Comparison of ENCODE assay signal across 19 cellular contexts in genomic region chr7:55587687-55588378, GRCh38. TPM values are rescaled to one million over a fixed set of nuclear protein-coding genes. Genes with fewer than 3 reads are reported as not detected.
DNase-seq lines count a peak whose midpoint lies in the region; ATAC-seq and TF ChIP-seq lines count a peak whose summit lies in the region.
"Had no signal": no experiment of that assay in that cellular context is flagged by ENCODE, and none has a peak within 500 bp of the region (broad histone marks: within the 10 kb centered on the region; RNA-seq: fewer than 3 reads in every experiment).

No MANE protein-coding gene starts in this region.

- 86% methylated on average over 1 of the region's 8 CpGs; no CpG with 5 or more reads in 1 of the 2 experiments for WGBS in IMR-90 (ENCODE audit: extremely low coverage in 2 of 2, insufficient read length in 1 of 2), 2 experiments

- H3K27me3 ChIP-seq in IMR-90 (ENCODE audit: control insufficient read depth, insufficient read depth, low read length) (peaks cover 16% of the 10 kb centered on the region), left ventricle myocardium inferior (ENCODE audit: low read depth) (no peaks in the 10 kb centered on the region)
- H3K27me3 ChIP-seq: SJSA1 had no signal

- no peak overlapping the region for H3K14ac ChIP-seq in IMR-90 (replicated peaks; ENCODE audit: low read depth, low read length)

- H3K56ac ChIP-seq in IMR-90 (ENCODE audit: extremely low read depth, insufficient read depth, low read length), result no peak overlapping the region

- POLR2A ChIA-PET in IMR-90 (lab: Charles Lee; ENCODE audit: unreplicated experiment), result no interaction called here

- intact Hi-C loops in activated CD4-positive, alpha-beta T cell treated with anti-CD3 and anti-CD28 coated beads, Interleukin-2, amount 10 ng/mL, durations not matched to agents 24 days and 14 days (cut with micrococcal nuclease), result no loop called here
- intact Hi-C loops in IMR-90 (cut with micrococcal nuclease), result no loop called here
- intact Hi-C loops in left ventricle myocardium inferior (cut with micrococcal nuclease), result no loop called here

- no peak overlapping the region for H2BK5ac ChIP-seq in IMR-90 (ENCODE audit: low read depth, low read length, poor library complexity, severe bottlenecking)

- H3K9me1 ChIP-seq in IMR-90 (ENCODE audit: insufficient read depth, low read length), result peaks cover 7% of the 10 kb centered on the region

- no peak for TF ChIP-seq RAD21 in IMR-90 (IDR thresholded peaks at IDR 0.05; ENCODE audit: low read length)

- DNase-seq in activated CD4-positive, alpha-beta T cell treated with anti-CD3 and anti-CD28 coated beads, Interleukin-2, amount 10 ng/mL, durations not matched to agents 24 days and 14 days, result peak; percentile 53
- no peak for DNase-seq in activated CD4-positive, alpha-beta T cell treated with anti-CD3 and anti-CD28 coated beads, Interleukin-2, amount 50 U/mL, for 48 hours
- DNase-seq in IMR-90 (no peak), chondrocyte (ENCODE audit: low spot score) (peak; percentile 64), NCI-H2171 treated with DMSO at 0.1 percent for 48 hours (lab: John Stamatoyannopoulos, UW) (no peak), left ventricle myocardium inferior (no peak), hippocampal formation (lab: John Stamatoyannopoulos, UW) (no peak)
- DNase-seq: Calu3; CD4-positive, alpha-beta memory T cell; EL; KBM-7; NCI-H1105 treated with DMSO at 0.1 percent for 48 hours; NCI-H1694; NCI-H2081 treated with DMSO at 0.1 percent for 48 hours; NCI-H510A treated with DMSO at 0.1 percent for 48 hours; PC-9 had no signal

- TF ChIP-seq POLR2A in IMR-90 (IDR thresholded peaks at IDR 0.05; ENCODE audit: low read depth, low read length), result no peak

- peaks cover 16% of the 10 kb centered on the region for H3K4me1 Mint-ChIP-seq in activated CD4-positive, alpha-beta T cell treated with anti-CD3 and anti-CD28 coated beads, Interleukin-2, amount 10 ng/mL, durations not matched to agents 24 days and 14 days
- H3K4me1 Mint-ChIP-seq in chondrocyte (ENCODE audit: low read depth), result no peaks in the 10 kb centered on the region
- H3K4me1 Mint-ChIP-seq in stimulated activated memory B cell treated with anti-CD40 and anti-IgM and Interleukin-4, amounts not matched to agents 10 μg/mL and 1 μg/mL and 100 μg/mL, for 72 hours, result peaks cover 59% of the 10 kb centered on the region

- no peak overlapping the region for H4K91ac ChIP-seq in IMR-90 (ENCODE audit: insufficient read depth, low read depth, low read length)

- CTCF ChIA-PET in IMR-90 (lab: Yijun Ruan, JAX), result no interaction called here

- peak overlapping the region; percentile 18 for H2AFZ ChIP-seq in IMR-90 (replicated peaks; ENCODE audit: low read length, poor library complexity)
- H2AFZ ChIP-seq: PC-9 had no signal

- no peak overlapping the region for H2AK5ac ChIP-seq in IMR-90 (ENCODE audit: low read depth, low read length)

- no peak overlapping the region for H3K4me3 Mint-ChIP-seq in activated CD4-positive, alpha-beta T cell treated with anti-CD3 and anti-CD28 coated beads, Interleukin-2, amount 10 ng/mL, durations not matched to agents 24 days and 14 days
- no peak overlapping the region for H3K4me3 Mint-ChIP-seq in chondrocyte (ENCODE audit: unreplicated experiment)
- H3K4me3 Mint-ChIP-seq in stimulated activated memory B cell treated with anti-CD40 and anti-IgM and Interleukin-4, amounts not matched to agents 10 μg/mL and 1 μg/mL and 100 μg/mL, for 72 hours, result no peak overlapping the region

- H2BK15ac ChIP-seq in IMR-90 (ENCODE audit: low read depth, low read length), result no peak overlapping the region

- H3K9me3 Mint-ChIP-seq in activated CD4-positive, alpha-beta T cell treated with anti-CD3 and anti-CD28 coated beads, Interleukin-2, amount 10 ng/mL, durations not matched to agents 24 days and 14 days, result no peaks in the 10 kb centered on the region
- H3K9me3 Mint-ChIP-seq in chondrocyte (ENCODE audit: low read depth), result no peaks in the 10 kb centered on the region
- H3K9me3 Mint-ChIP-seq in stimulated activated memory B cell treated with anti-CD40 and anti-IgM and Interleukin-4, amounts not matched to agents 10 μg/mL and 1 μg/mL and 100 μg/mL, for 72 hours, result no peaks in the 10 kb centered on the region

- no peaks in the 10 kb centered on the region for H3K9me3 ChIP-seq in IMR-90 (ENCODE audit: control insufficient read depth, insufficient read depth, low read length)
- H3K9me3 ChIP-seq in left ventricle myocardium inferior (replicated peaks), result no peaks in the 10 kb centered on the region
- H3K9me3 ChIP-seq: SJSA1 had no signal

- H3K9ac ChIP-seq in IMR-90 (ENCODE audit: low read depth, low read length), result no peak overlapping the region

- no peaks in the 10 kb centered on the region for H3K36me3 ChIP-seq in IMR-90 (ENCODE audit: control insufficient read depth, insufficient read depth, low read length)
- no peaks in the 10 kb centered on the region for H3K36me3 ChIP-seq in left ventricle myocardium inferior
- H3K36me3 ChIP-seq: SJSA1 had no signal

- no peak overlapping the region for H2BK120ac ChIP-seq in IMR-90 (ENCODE audit: low read depth, low read length)

- H3K4me3 ChIP-seq in IMR-90 (ENCODE audit: insufficient read depth, low read depth, low read length) (no peak overlapping the region), left ventricle myocardium inferior (no peak overlapping the region)
- H3K4me3 ChIP-seq: PC-9, SJSA1 had no signal

- no peaks in the 10 kb centered on the region for H4K20me1 ChIP-seq in IMR-90 (ENCODE audit: insufficient read depth, low read length)

- H3K4me1 ChIP-seq in IMR-90 (ENCODE audit: control insufficient read depth, insufficient read depth, low read length) (no peaks in the 10 kb centered on the region), left ventricle myocardium inferior (peaks cover 1% of the 10 kb centered on the region)
- H3K4me1 ChIP-seq: SJSA1 had no signal

- no TSS peak for BruUV-seq in IMR-90 (replicated peaks; lab: Mats Ljungman, UMichigan)

- H3K4me2 ChIP-seq in IMR-90 (ENCODE audit: low read depth, low read length), result no peak overlapping the region
- H3K4me2 ChIP-seq: PC-9 had no signal

- dilution Hi-C loops in IMR-90 (cut with HindIII; ENCODE audit: low sequenced_read_pairs, unreplicated experiment), result no loop called here

- no peaks in the 10 kb centered on the region for H3K27me3 Mint-ChIP-seq in activated CD4-positive, alpha-beta T cell treated with anti-CD3 and anti-CD28 coated beads, Interleukin-2, amount 10 ng/mL, durations not matched to agents 24 days and 14 days
- H3K27me3 Mint-ChIP-seq in chondrocyte (ENCODE audit: low read depth), result peaks cover 27% of the 10 kb centered on the region
- H3K27me3 Mint-ChIP-seq in stimulated activated memory B cell treated with anti-CD40 and anti-IgM and Interleukin-4, amounts not matched to agents 10 μg/mL and 1 μg/mL and 100 μg/mL, for 72 hours, result no peaks in the 10 kb centered on the region

- no peak overlapping the region for H3K23ac ChIP-seq in IMR-90 (ENCODE audit: low read depth, low read length)

- H2BK20ac ChIP-seq in IMR-90 (ENCODE audit: low read depth, low read length), result no peak overlapping the region

- TF ChIP-seq CTCF in IMR-90 (conservative IDR thresholded peaks at IDR 0.05; ENCODE audit: low read depth, low read length) (no peak), chondrocyte (IDR thresholded peaks at IDR 0.05) (no peak), left ventricle myocardium inferior (IDR thresholded peaks at IDR 0.05; ENCODE audit: borderline replicate concordance) (no peak)

- H3K27ac ChIP-seq in IMR-90 (ENCODE audit: insufficient read depth, low read length) (no peak overlapping the region), left ventricle myocardium inferior (replicated peaks) (no peak overlapping the region)
- H3K27ac ChIP-seq: 22Rv1, PC-9, SJSA1 had no signal

- H3K36me3 Mint-ChIP-seq in activated CD4-positive, alpha-beta T cell treated with anti-CD3 and anti-CD28 coated beads, Interleukin-2, amount 10 ng/mL, durations not matched to agents 24 days and 14 days (ENCODE audit: low read depth), result no peaks in the 10 kb centered on the region
- no peaks in the 10 kb centered on the region for H3K36me3 Mint-ChIP-seq in chondrocyte (ENCODE audit: low read depth)
- H3K36me3 Mint-ChIP-seq in stimulated activated memory B cell treated with anti-CD40 and anti-IgM and Interleukin-4, amounts not matched to agents 10 μg/mL and 1 μg/mL and 100 μg/mL, for 72 hours, result no peaks in the 10 kb centered on the region
- H3K36me3 Mint-ChIP-seq: CD4-positive, alpha-beta memory T cell had no signal

- no peak for ATAC-seq in IMR-90 (ENCODE audit: low read depth)
- ATAC-seq in stimulated activated memory B cell treated with anti-CD40 and anti-IgM and Interleukin-4, amounts not matched to agents 10 μg/mL and 1 μg/mL and 100 μg/mL, for 72 hours, result no peak

- H4K8ac ChIP-seq in IMR-90 (ENCODE audit: low read depth in 2 of 2, low read length in 2 of 2), result no peak overlapping the region

- in situ Hi-C loops in IMR-90 (cut with MboI; ENCODE audit: low sequenced_read_pairs), result no loop called here

- H3K79me1 ChIP-seq in IMR-90 (ENCODE audit: low read depth in 1 of 2, low read length in 2 of 2), result no peaks in the 10 kb centered on the region

- H4K5ac ChIP-seq in IMR-90 (ENCODE audit: low read depth, low read length), result no peak overlapping the region

- no peak overlapping the region for H2AK9ac ChIP-seq in IMR-90 (replicated peaks; ENCODE audit: low read depth, low read length, poor library complexity)

- H3K18ac ChIP-seq in IMR-90 (ENCODE audit: low read depth, low read length), result no peak overlapping the region

- no peak overlapping the region for H3K4ac ChIP-seq in IMR-90 (ENCODE audit: low read depth, low read length)

- H3K27ac Mint-ChIP-seq in activated CD4-positive, alpha-beta T cell treated with anti-CD3 and anti-CD28 coated beads, Interleukin-2, amount 10 ng/mL, durations not matched to agents 24 days and 14 days, result no peak overlapping the region
- H3K27ac Mint-ChIP-seq in chondrocyte (ENCODE audit: unreplicated experiment), result no peak overlapping the region
- H3K27ac Mint-ChIP-seq in stimulated activated memory B cell treated with anti-CD40 and anti-IgM and Interleukin-4, amounts not matched to agents 10 μg/mL and 1 μg/mL and 100 μg/mL, for 72 hours, result peak overlapping the region; percentile 34

RNA-seq across cellular contexts. Expression of gene VOPP1, which starts 15.5 kb away (rescaled TPM):
- 87.4 and 90.6 TPM in 2 replicates for total RNA-seq in activated CD4-positive, alpha-beta T cell treated with anti-CD3 and anti-CD28 coated beads, Interleukin-2, amount 10 ng/mL, durations not matched to agents 24 days and 14 days
- 94.5 and 94.7 TPM in 2 replicates for total RNA-seq in IMR-90 (2012; rRNA removed)
- 54.5 and 60.2 TPM in 2 replicates for polyA plus RNA-seq in IMR-90 (2012; rRNA removed)
- polyA plus RNA-seq in IMR-90 (2012; cell fraction: cytosol; rRNA removed), result 39.0 and 52.2 TPM in 2 replicates
- polyA plus RNA-seq in IMR-90 (2012; cell fraction: nucleus; rRNA removed; ENCODE audit: low replicate concordance), result 26.0 and 27.4 TPM in 2 replicates
- total RNA-seq in chondrocyte, result 69.2 to 78.5 TPM (median 71.6 TPM) in 3 replicates
- total RNA-seq in left ventricle myocardium inferior, result 23.7 TPM

Comparison
In these comparisons a context has a peak if more than half of its experiments do, and no peak if none do; other contexts are left out.
1. DNase-seq: peak in activated CD4-positive, alpha-beta T cell treated with anti-CD3 and anti-CD28 coated beads, Interleukin-2, amount 10 ng/mL, durations not matched to agents 24 days and 14 days (single experiment) and chondrocyte (single experiment); none in activated CD4-positive, alpha-beta T cell treated with anti-CD3 and anti-CD28 coated beads, Interleukin-2, amount 50 U/mL, for 48 hours (0 of 2), IMR-90 (single experiment), NCI-H2171 treated with DMSO at 0.1 percent for 48 hours (single experiment), left ventricle myocardium inferior (single experiment) and hippocampal formation (0 of 2).